In genomic region chr5:146205499-146206202, GRCh38 we compare ENCODE assay signal across 1 cellular context.
TF ChIP-seq lines count a peak whose summit lies in the region.

No MANE protein-coding gene starts in this region.

TF ChIP-seq in GM23338, 12 proteins besides CTCF, POLR2A, EP300 and RAD21:
- TF ChIP-seq, protein P1, sequence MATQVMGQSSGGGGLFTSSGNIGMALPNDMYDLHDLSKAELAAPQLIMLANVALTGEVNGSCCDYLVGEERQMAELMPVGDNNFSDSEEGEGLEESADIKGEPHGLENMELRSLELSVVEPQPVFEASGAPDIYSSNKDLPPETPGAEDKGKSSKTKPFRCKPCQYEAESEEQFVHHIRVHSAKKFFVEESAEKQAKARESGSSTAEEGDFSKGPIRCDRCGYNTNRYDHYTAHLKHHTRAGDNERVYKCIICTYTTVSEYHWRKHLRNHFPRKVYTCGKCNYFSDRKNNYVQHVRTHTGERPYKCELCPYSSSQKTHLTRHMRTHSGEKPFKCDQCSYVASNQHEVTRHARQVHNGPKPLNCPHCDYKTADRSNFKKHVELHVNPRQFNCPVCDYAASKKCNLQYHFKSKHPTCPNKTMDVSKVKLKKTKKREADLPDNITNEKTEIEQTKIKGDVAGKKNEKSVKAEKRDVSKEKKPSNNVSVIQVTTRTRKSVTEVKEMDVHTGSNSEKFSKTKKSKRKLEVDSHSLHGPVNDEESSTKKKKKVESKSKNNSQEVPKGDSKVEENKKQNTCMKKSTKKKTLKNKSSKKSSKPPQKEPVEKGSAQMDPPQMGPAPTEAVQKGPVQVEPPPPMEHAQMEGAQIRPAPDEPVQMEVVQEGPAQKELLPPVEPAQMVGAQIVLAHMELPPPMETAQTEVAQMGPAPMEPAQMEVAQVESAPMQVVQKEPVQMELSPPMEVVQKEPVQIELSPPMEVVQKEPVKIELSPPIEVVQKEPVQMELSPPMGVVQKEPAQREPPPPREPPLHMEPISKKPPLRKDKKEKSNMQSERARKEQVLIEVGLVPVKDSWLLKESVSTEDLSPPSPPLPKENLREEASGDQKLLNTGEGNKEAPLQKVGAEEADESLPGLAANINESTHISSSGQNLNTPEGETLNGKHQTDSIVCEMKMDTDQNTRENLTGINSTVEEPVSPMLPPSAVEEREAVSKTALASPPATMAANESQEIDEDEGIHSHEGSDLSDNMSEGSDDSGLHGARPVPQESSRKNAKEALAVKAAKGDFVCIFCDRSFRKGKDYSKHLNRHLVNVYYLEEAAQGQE (IDR thresholded peaks at IDR 0.05; ENCODE audit: unreplicated experiment) = no peak
- TF ChIP-seq CREB1 (CRISPR knock-in tag; IDR thresholded peaks at IDR 0.05; ENCODE audit: low read depth) (no peak), POLR2AphosphoS5 (IDR thresholded peaks at IDR 0.05; ENCODE audit: low read depth) (no peak)
TF ChIP-seq in GM23338: peak in this region for 0.
